In genomic region chr17:82444284-82444893, GRCh38 we compare ENCODE assay signal across 21 cellular contexts. TPM values are rescaled to one million over a fixed set of nuclear protein-coding genes. Genes with fewer than 3 reads are reported as not detected.
DNase-seq lines count a peak whose midpoint lies in the region; ATAC-seq and TF ChIP-seq lines count a peak whose summit lies in the region.
"Had no signal": no experiment of that assay in that cellular context is flagged by ENCODE, and none has a peak within 500 bp of the region (broad histone marks: within the 10 kb centered on the region; RNA-seq: fewer than 3 reads in every experiment).

No MANE protein-coding gene starts in this region.

- no peak for ATAC-seq in HG03342 (IDR thresholded peaks at IDR 0.05; ENCODE audit: unreplicated experiment)
- ATAC-seq: activated naive CD8-positive, alpha-beta T cell treated with anti-CD3 and anti-CD28 coated beads, Interleukin-2, amount 50 U/mL, for 24 hours had no signal

- no peaks in the 10 kb centered on the region for H3K27me3 ChIP-seq in osteoblast (ENCODE audit: insufficient read depth, low read length)
- H3K27me3 ChIP-seq: hepatocyte had no signal

- H3K36me3 Mint-ChIP-seq in nephron progenitor cell (ENCODE audit: low read depth): peaks cover 4% of the 10 kb centered on the region

- H3K79me2 ChIP-seq in osteoblast (ENCODE audit: insufficient read depth, low read length): peaks cover 12% of the 10 kb centered on the region

- H3K4me1 ChIP-seq in osteoblast (ENCODE audit: insufficient read depth, low read length): peaks cover 1% of the 10 kb centered on the region

- no peak overlapping the region for H3K27ac Mint-ChIP-seq in nephron progenitor cell
- H3K27ac Mint-ChIP-seq: activated CD4-positive, alpha-beta T cell treated with anti-CD3 and anti-CD28 coated beads, Interleukin-2, amount 10 ng/mL, durations not matched to agents 7 days and 5 days; activated naive CD8-positive, alpha-beta T cell treated with anti-CD3 and anti-CD28 coated beads, Interleukin-2, amount 50 U/mL, for 24 hours; activated T-helper 2 cell treated with anti-CD3 and anti-CD28 coated beads, Interferon-gamma antibody, Interleukin-2, Interleukin-4, amounts not matched to agents 10 μg/mL and 5 μg/mL and 100 μg/mL, durations not matched to agents 14 hours and 24 hours and 36 hours; dendritic cell treated with granulocyte-macrophage colony-stimulating factor and Interleukin-4, amounts not matched to agents 40 ng/mL and 50 ng/mL, for 4 days; H9; memory B cell had no signal

- H3K27ac ChIP-seq in caudate nucleus (ENCODE audit: low read depth, low read length) (peak overlapping the region; percentile 86), osteoblast (ENCODE audit: low read depth, low read length) (no peak overlapping the region)
- H3K27ac ChIP-seq: hepatocyte had no signal

- TF ChIP-seq CTCF in osteoblast (IDR thresholded peaks at IDR 0.05; ENCODE audit: extremely low read depth, low read depth, low read length) (no peak), nephron progenitor cell (IDR thresholded peaks at IDR 0.05) (no peak)

- H3K4me3 ChIP-seq in osteoblast (ENCODE audit: insufficient read depth, low read length): no peak overlapping the region
- H3K4me3 ChIP-seq: hepatocyte had no signal

- no peak overlapping the region for H2AFZ ChIP-seq in osteoblast (ENCODE audit: low read length)
- H2AFZ ChIP-seq: hepatocyte had no signal

- H3K9me3 Mint-ChIP-seq in nephron progenitor cell: no peaks in the 10 kb centered on the region
- H3K9me3 Mint-ChIP-seq: activated CD4-positive, alpha-beta T cell treated with anti-CD3 and anti-CD28 coated beads, Interleukin-2, amount 10 ng/mL, durations not matched to agents 7 days and 5 days; activated naive CD8-positive, alpha-beta T cell treated with anti-CD3 and anti-CD28 coated beads, Interleukin-2, amount 50 U/mL, for 24 hours; activated T-helper 2 cell treated with anti-CD3 and anti-CD28 coated beads, Interferon-gamma antibody, Interleukin-2, Interleukin-4, amounts not matched to agents 10 μg/mL and 5 μg/mL and 100 μg/mL, durations not matched to agents 14 hours and 24 hours and 36 hours; dendritic cell treated with granulocyte-macrophage colony-stimulating factor and Interleukin-4, amounts not matched to agents 40 ng/mL and 50 ng/mL, for 4 days; H9; memory B cell had no signal

- peaks cover 12% of the 10 kb centered on the region for H3K4me1 Mint-ChIP-seq in nephron progenitor cell

- DNase-seq in H4 (ENCODE audit: low spot score): peak; percentile 8
- DNase-seq in caudate nucleus (lab: John Stamatoyannopoulos, UW): peak in 1 of 61 donors; percentile 36
- peak; percentile 66 for DNase-seq in osteoblast (ENCODE audit: insufficient read length, low spot score, missing footprints)
- no peak for DNase-seq in T1000 (lab: John Stamatoyannopoulos, UW)
- DNase-seq in nephron progenitor cell: no peak
- DNase-seq: activated CD4-positive, alpha-beta T cell treated with anti-CD3 and anti-CD28 coated beads, Interleukin-2, amount 10 ng/mL, durations not matched to agents 7 days and 5 days; activated naive CD8-positive, alpha-beta T cell treated with anti-CD3 and anti-CD28 coated beads, Interleukin-2, amount 50 U/mL, for 24 hours; DMS79; H9; Karpas-422; NCI-H187; NCI-H2227 treated with DMSO at 0.1 percent for 48 hours; NCI-H82; occipital lobe; Right ventricle myocardium superior; stimulated activated CD4-positive, alpha-beta T cell treated with anti-CD3 and anti-CD28 coated beads, Interleukin-4, amount 100 ng/mL, for 24 hours had no signal

- H4K20me1 ChIP-seq in osteoblast (ENCODE audit: insufficient read depth, low read length): peaks cover 33% of the 10 kb centered on the region

- peaks cover 11% of the 10 kb centered on the region for H3K36me3 ChIP-seq in osteoblast (ENCODE audit: insufficient read depth, low read length)

- H3K4me2 ChIP-seq in osteoblast (ENCODE audit: insufficient read depth, low read length): no peak overlapping the region
- H3K4me2 ChIP-seq: hepatocyte had no signal

- no peak overlapping the region for H3K4me3 Mint-ChIP-seq in nephron progenitor cell
- H3K4me3 Mint-ChIP-seq: activated CD4-positive, alpha-beta T cell treated with anti-CD3 and anti-CD28 coated beads, Interleukin-2, amount 10 ng/mL, durations not matched to agents 7 days and 5 days; activated naive CD8-positive, alpha-beta T cell treated with anti-CD3 and anti-CD28 coated beads, Interleukin-2, amount 50 U/mL, for 24 hours; dendritic cell treated with granulocyte-macrophage colony-stimulating factor and Interleukin-4, amounts not matched to agents 40 ng/mL and 50 ng/mL, for 4 days; H9; memory B cell had no signal

- no peaks in the 10 kb centered on the region for H3K9me3 ChIP-seq in osteoblast (ENCODE audit: low read depth, low read length)

- no peaks in the 10 kb centered on the region for H3K27me3 Mint-ChIP-seq in nephron progenitor cell (ENCODE audit: low read depth, poor library complexity)
- H3K27me3 Mint-ChIP-seq: activated CD4-positive, alpha-beta T cell treated with anti-CD3 and anti-CD28 coated beads, Interleukin-2, amount 10 ng/mL, durations not matched to agents 7 days and 5 days; activated naive CD8-positive, alpha-beta T cell treated with anti-CD3 and anti-CD28 coated beads, Interleukin-2, amount 50 U/mL, for 24 hours; dendritic cell treated with granulocyte-macrophage colony-stimulating factor and Interleukin-4, amounts not matched to agents 40 ng/mL and 50 ng/mL, for 4 days; memory B cell had no signal

RNA-seq across cellular contexts. Expression of gene CYBC1, which starts 6.2 kb away (rescaled TPM):
- total RNA-seq in H4 (2014; rRNA removed; shearing (Covaris generic)): 73.5 and 78.9 TPM in 2 replicates
- total RNA-seq in osteoblast: 72.4 and 75.1 TPM in 2 replicates

RNA-seq across cellular contexts. Expression of gene NARF, which starts 14.2 kb away (rescaled TPM):
- 71.6 and 74.3 TPM in 2 replicates for total RNA-seq in H4 (2014; rRNA removed; shearing (Covaris generic))
- total RNA-seq in osteoblast: 34.4 and 36.8 TPM in 2 replicates

RNA-seq across cellular contexts. Expression of gene OGFOD3, which starts 26.0 kb away (rescaled TPM):
- 28.3 and 30.1 TPM in 2 replicates for total RNA-seq in H4 (2014; rRNA removed; shearing (Covaris generic))
- total RNA-seq in osteoblast: 25.3 and 27.4 TPM in 2 replicates

RNA-seq across cellular contexts. Expression of gene HEXD, which starts 26.2 kb away (rescaled TPM):
- total RNA-seq in H4 (2014; rRNA removed; shearing (Covaris generic)): 6.3 and 8.4 TPM in 2 replicates
- 13.0 and 20.3 TPM in 2 replicates for total RNA-seq in osteoblast

Comparison
In these comparisons a context has a peak if more than half of its experiments do, and no peak if none do; other contexts are left out.
1. DNase-seq: peak in H4 (single experiment) and osteoblast (single experiment); none in T1000 (single experiment) and nephron progenitor cell (single experiment).